ENCODE assay signal across 23 cellular contexts in the genomic region with DNA sequence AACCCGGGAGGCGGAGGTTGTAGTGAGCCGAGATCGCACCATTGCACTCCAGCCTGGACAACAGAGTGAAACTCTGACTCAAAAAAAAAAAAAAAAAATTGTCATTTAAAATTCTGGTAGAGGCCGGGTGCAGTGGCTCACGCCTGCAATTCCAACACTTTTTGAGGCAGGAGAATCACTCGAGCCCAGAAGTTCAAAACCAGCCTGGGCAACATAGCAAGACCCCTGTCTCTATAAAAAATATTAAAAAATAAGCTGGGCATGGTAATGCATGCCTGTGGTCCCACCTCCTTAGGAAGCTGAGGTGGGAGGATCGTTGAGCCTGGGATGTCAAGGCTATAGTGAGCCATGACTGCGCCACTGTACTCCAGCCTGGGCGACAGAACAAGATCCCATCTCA. TPM values are rescaled to one million over a fixed set of nuclear protein-coding genes. Genes with fewer than 3 reads are reported as not detected.
"Had no signal": no experiment of that assay in that cellular context is flagged by ENCODE, and none has a peak within 500 bp of the region (broad histone marks: within the 10 kb centered on the region; RNA-seq: fewer than 3 reads in every experiment).

No MANE protein-coding gene starts in this region.

- H3K4me2 ChIP-seq: KMS-11, SK-N-SH had no signal

- H3K27ac ChIP-seq: KMS-11 had no signal

- H3K9ac ChIP-seq: KMS-11, SK-N-SH had no signal

- H3K9me3 ChIP-seq: SK-N-SH had no signal

- FAIRE-seq: RCC 7860 had no signal

- DNase-seq: IMR-90, Kasumi-1, MM.1S, NCI-H1092 treated with DMSO at 0.1 percent for 48 hours, NCI-H1436, NCI-H187, NCI-H2029, NCI-H2081 treated with DMSO at 0.1 percent for 48 hours, NCI-H2171, NCI-H226, NCI-H446, NCI-H510A, NCI-H524 treated with DMSO at 0.1 percent for 48 hours, NCI-H69, NCI-H774, RPMI8226, SHP77, SK-N-SH had no signal

RNA-seq across cellular contexts. Expression of gene TULP2, which starts 7.8 kb away (rescaled TPM):
- total RNA-seq: HT-29, M059J, SK-MEL-5 had no signal
